Comparison of ENCODE assay signal across 1 cellular context in genomic region chr1:184859381-184860105, GRCh38.
TF ChIP-seq lines count a peak whose summit lies in the region.

No MANE protein-coding gene starts in this region.

TF ChIP-seq in GM12878, 131 proteins besides CTCF, POLR2A, EP300 and RAD21 (continued from another document):
- no peak for TF ChIP-seq NFXL1 (IDR thresholded peaks at IDR 0.05; ENCODE audit: borderline replicate concordance)
- no peak for TF ChIP-seq CBX3 (IDR thresholded peaks at IDR 0.05; ENCODE audit: borderline replicate concordance, low read depth)
- peak; percentile 48 for TF ChIP-seq RUNX3 (IDR thresholded peaks at IDR 0.05; ENCODE audit: low read length)
- TF ChIP-seq ZBTB11 (CRISPR knock-in tag; IDR thresholded peaks at IDR 0.05), result no peak
- 0 out of 2 replicates have a peak, but pooled peaks have one; percentile 5 for TF ChIP-seq JUNB (IDR thresholded peaks at IDR 0.05)
- peak; percentile 36; the same call in 1 of the 2 replicates for TF ChIP-seq ZNF384 (IDR thresholded peaks at IDR 0.05; ENCODE audit: borderline replicate concordance, low read depth, low read length)
- no peak for TF ChIP-seq RBBP5 (conservative IDR thresholded peaks at IDR 0.05)
- peak; percentile 39; the same call in 1 of the 2 replicates for TF ChIP-seq EED (IDR thresholded peaks at IDR 0.05; ENCODE audit: low read depth)
- no peak for TF ChIP-seq MAX (IDR thresholded peaks at IDR 0.05; ENCODE audit: low read depth, low read length)
- no peak for TF ChIP-seq TCF12 (IDR thresholded peaks at IDR 0.05; ENCODE audit: low read depth, low read length)
- TF ChIP-seq CUX1 (IDR thresholded peaks at IDR 0.05; ENCODE audit: insufficient replicate concordance, low read depth, low read length), result no peak
- TF ChIP-seq ZBTB40 (IDR thresholded peaks at IDR 0.05; ENCODE audit: borderline replicate concordance), result no peak
- peak; percentile 38; the same call in 1 of the 2 replicates for TF ChIP-seq ATF7 (IDR thresholded peaks at IDR 0.05; ENCODE audit: low read depth)
